ENCODE assay signal across 9 cellular contexts in genomic region chr16:3183445-3184139, GRCh38.
A peak's percentile ranks its signal among the peaks of the same experiment; 100 is the strongest.
DNase-seq lines count a peak whose midpoint lies in the region; ATAC-seq and TF ChIP-seq lines count a peak whose summit lies in the region.
"Had no signal": no experiment of that assay in that cellular context is flagged by ENCODE, and none has a peak within 500 bp of the region (broad histone marks: within the 10 kb centered on the region; RNA-seq: fewer than 3 reads in every experiment).

No MANE protein-coding gene starts in this region.

- no peaks in the 10 kb centered on the region for H3K79me2 ChIP-seq in ACC112 (ENCODE audit: control insufficient read depth, insufficient read depth, low read length, unreplicated experiment)

- H3K9me3 Mint-ChIP-seq in memory B cell, result peaks cover 2% of the 10 kb centered on the region

- H2AFZ ChIP-seq in ACC112 (ENCODE audit: low read length, unreplicated experiment), result peak overlapping the region; percentile 26

- H3K27me3 Mint-ChIP-seq in memory B cell, result peaks cover 33% of the 10 kb centered on the region

- H3K27ac ChIP-seq in ACC112 (ENCODE audit: low read depth, low read length) (no peak overlapping the region), brain microvascular endothelial cell (no peak overlapping the region)

- H3K36me3 Mint-ChIP-seq in memory B cell, result peaks cover 2% of the 10 kb centered on the region

- H3K36me3 ChIP-seq in ACC112 (ENCODE audit: insufficient read depth, low read length), result no peaks in the 10 kb centered on the region
- no peaks in the 10 kb centered on the region for H3K36me3 ChIP-seq in brain microvascular endothelial cell (replicated peaks)

- TF ChIP-seq CTCF in HFF-Myc (IDR thresholded peaks at IDR 0.05; ENCODE audit: low read depth, low read length, missing control alignments) (no peak), brain microvascular endothelial cell (IDR thresholded peaks at IDR 0.05; ENCODE audit: low read depth, low read length, missing control alignments) (no peak)

- peaks cover 2% of the 10 kb centered on the region for H3K4me1 Mint-ChIP-seq in memory B cell

- peak overlapping the region; percentile 78 for H3K27ac Mint-ChIP-seq in memory B cell

- DNase-seq in HFF-Myc (ENCODE audit: extremely low read depth, low read depth) (no peak), brain microvascular endothelial cell (no peak), memory B cell (ENCODE audit: low spot score in 2 of 2) (no peak), HuH-7.5 (ENCODE audit: low spot score) (no peak), NCI-H128 (lab: John Stamatoyannopoulos, UW; ENCODE audit: unreplicated experiment) (no peak)
- no peak for DNase-seq in stimulated activated naive CD4-positive, alpha-beta T cell treated with Interleukin-2 at 50 U/mL for 16 hours (lab: John Stamatoyannopoulos, UW)
- DNase-seq: PC-3 had no signal

- no peaks in the 10 kb centered on the region for H3K4me1 ChIP-seq in ACC112 (ENCODE audit: control insufficient read depth, insufficient read depth, low read length, unreplicated experiment)

- H3K4me3 Mint-ChIP-seq in memory B cell, result peak overlapping the region; percentile 67

- H3K27me3 ChIP-seq in ACC112 (ENCODE audit: insufficient read depth, low read length) (peaks cover 9% of the 10 kb centered on the region; the same call in 1 of the 2 replicates), brain microvascular endothelial cell (replicated peaks) (no peaks in the 10 kb centered on the region)

- in situ Hi-C loops in brain microvascular endothelial cell (cut with HindIII; ENCODE audit: low pct_ligation_motif_present, low sequenced_read_pairs), result no loop called here

- peak overlapping the region; percentile 83 for H3K4me3 ChIP-seq in ACC112 (ENCODE audit: low read depth, low read length)
- H3K4me3 ChIP-seq in HFF-Myc (replicated peaks; ENCODE audit: low read depth, low read length), result peak overlapping the region; percentile 67
- H3K4me3 ChIP-seq in brain microvascular endothelial cell (ENCODE audit: low read depth, low read length), result peak overlapping the region; percentile 65

- no peak for ATAC-seq in memory B cell (ENCODE audit: low read depth)
- ATAC-seq in HG03159 (IDR thresholded peaks at IDR 0.05; ENCODE audit: unreplicated experiment), result no peak
- ATAC-seq: PC-3 had no signal
